8 cellular contexts compared by ENCODE assay signal in the genomic region with DNA sequence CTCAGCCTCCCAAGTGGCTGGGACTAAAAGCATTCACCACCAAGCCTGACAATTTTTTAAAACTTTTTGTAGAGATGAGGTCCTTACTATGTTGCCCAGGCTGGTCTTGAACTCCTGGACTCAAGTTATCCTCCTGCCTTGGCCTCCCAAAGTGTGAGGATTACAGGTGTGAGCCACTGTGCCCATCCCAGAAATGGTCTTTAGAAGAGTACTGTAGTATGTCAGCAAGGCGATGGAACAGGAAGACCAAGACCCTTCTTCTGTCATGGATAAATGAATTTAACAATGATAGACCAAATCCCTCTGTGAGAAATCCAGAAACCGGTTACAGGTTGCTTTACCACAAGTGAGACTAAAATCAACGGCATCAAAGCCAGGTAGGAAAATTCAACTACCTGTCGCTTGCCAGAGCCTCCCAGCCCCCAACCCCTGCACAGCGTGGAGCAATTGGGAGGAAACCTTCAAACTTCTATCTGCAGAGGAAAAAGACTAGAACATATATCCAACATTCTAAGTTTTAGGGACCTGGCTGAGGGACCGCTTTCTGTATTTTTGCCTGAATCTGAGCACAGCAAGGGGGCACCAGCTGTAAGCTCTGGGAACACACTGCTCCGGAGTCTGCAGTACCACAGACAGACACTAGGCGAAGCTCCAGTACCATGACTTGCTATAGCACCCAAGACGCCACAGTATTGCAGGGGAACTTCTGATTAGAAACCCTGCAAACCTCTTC. TPM values are rescaled to one million over a fixed set of nuclear protein-coding genes. Genes with fewer than 3 reads are reported as not detected.
A peak's percentile ranks its signal among the peaks of the same experiment; 100 is the strongest.
DNase-seq lines count a peak whose midpoint lies in the region; ATAC-seq and TF ChIP-seq lines count a peak whose summit lies in the region.

No MANE protein-coding gene starts in this region.

- no peaks in the 10 kb centered on the region for H3K9me3 ChIP-seq in cardiac muscle cell (ENCODE audit: low read depth)

- no peaks in the 10 kb centered on the region for H3K27me3 ChIP-seq in cardiac muscle cell

- H3K4me1 ChIP-seq in cardiac muscle cell (ENCODE audit: low read depth) = no peaks in the 10 kb centered on the region

- H3K4me3 ChIP-seq in GM12875 (ENCODE audit: low read depth, low read length) (no peak overlapping the region), cardiac muscle cell (no peak overlapping the region)

- TF ChIP-seq CTCF in GM12875 (IDR thresholded peaks at IDR 0.05; ENCODE audit: borderline replicate concordance, insufficient read depth, low read depth, low read length) = peak; percentile 98
- peak; percentile 99 for TF ChIP-seq CTCF in cardiac muscle cell (IDR thresholded peaks at IDR 0.05; ENCODE audit: low read depth, low read length)

- DNase-seq in NAMALWA (ENCODE audit: low spot score) (peak; percentile 91), SK-N-DZ (ENCODE audit: low spot score) (peak; percentile 81), cardiac muscle cell (ENCODE audit: low read depth in 1 of 2, low spot score in 1 of 2) (peak; percentile 87 to 88), pulmonary artery endothelial cell (ENCODE audit: low read depth, low spot score) (peak; percentile 40), cerebellar nuclear complex (lab: John Stamatoyannopoulos, UW) (no peak)
- DNase-seq in activated naive CD4-positive, alpha-beta T cell treated with Interleukin-2 at 50 U/mL for 16 hours = peak; percentile 78

- no peak overlapping the region for H3K27ac ChIP-seq in cardiac muscle cell

- no peaks in the 10 kb centered on the region for H3K36me3 ChIP-seq in cardiac muscle cell

- ATAC-seq in HG02588 (IDR thresholded peaks at IDR 0.05; ENCODE audit: unreplicated experiment) = peak; percentile 99

RNA-seq across cellular contexts. Expression of a gene that starts 51.3 kb away (rescaled TPM):
- polyA plus RNA-seq in SK-N-DZ (2014; cell fraction: cytosol; rRNA removed) = 72.8 and 77.5 TPM in 2 replicates
- polyA plus RNA-seq in SK-N-DZ (2014; cell fraction: nucleus; rRNA removed) = 245 and 309 TPM in 2 replicates
- total RNA-seq in cardiac muscle cell = 30.8 and 51.5 TPM in 2 replicates
- 88.1 and 93.2 TPM in 2 replicates for polyA plus RNA-seq in cardiac muscle cell
- total RNA-seq in pulmonary artery endothelial cell = 41.7 and 44.2 TPM in 2 replicates

RNA-seq across cellular contexts. Expression of a gene that starts 57.5 kb away (rescaled TPM):
- 0.80 TPM in 1 of 2 replicates, not detected in the other for polyA plus RNA-seq in SK-N-DZ (2014; cell fraction: cytosol; rRNA removed)
- polyA plus RNA-seq in SK-N-DZ (2014; cell fraction: nucleus; rRNA removed) = 0.67 TPM in 1 of 2 replicates, not detected in the other
- total RNA-seq in cardiac muscle cell (0.11 and 0.69 TPM in 2 replicates), pulmonary artery endothelial cell (not detected in 2 replicates)
- polyA plus RNA-seq in cardiac muscle cell = 0.35 TPM in 1 of 2 replicates, not detected in the other

Comparison
In these comparisons a context has a peak if more than half of its experiments do, and no peak if none do; other contexts are left out.
1. DNase-seq: peak in NAMALWA (single experiment), SK-N-DZ (single experiment), activated naive CD4-positive, alpha-beta T cell treated with Interleukin-2 at 50 U/mL for 16 hours (single experiment), cardiac muscle cell (2 of 2) and pulmonary artery endothelial cell (single experiment); none in cerebellar nuclear complex (0 of 2).